ENCODE assay signal across 1 cellular context in the genomic region with DNA sequence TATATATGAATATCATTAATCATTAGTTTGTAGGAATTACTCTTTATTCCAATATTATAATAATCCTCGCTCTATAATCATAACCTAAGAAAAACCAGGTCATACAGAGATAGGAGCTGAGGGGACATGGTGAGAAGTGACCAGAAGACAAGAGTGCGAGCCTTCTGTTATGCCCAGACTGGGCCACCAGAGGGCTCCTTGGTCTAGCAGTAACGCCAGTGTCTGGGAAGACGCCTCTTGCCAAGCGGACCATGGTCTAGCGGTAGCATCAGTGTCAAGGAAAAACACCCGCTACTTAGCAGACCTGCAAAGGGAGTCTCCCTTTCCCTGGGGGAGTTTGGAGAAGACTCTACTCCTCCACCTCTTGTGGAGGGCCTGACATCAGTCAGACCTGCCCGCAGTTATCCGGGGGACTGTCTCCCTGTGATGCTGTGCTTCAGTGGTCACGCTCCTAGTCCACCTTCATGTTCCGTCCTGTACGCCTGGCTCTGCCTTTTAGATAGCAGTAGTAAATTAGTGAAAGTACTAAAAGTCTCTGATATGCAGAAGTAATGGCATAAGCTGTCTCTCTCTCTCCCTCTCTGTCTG.
TF ChIP-seq lines count a peak whose summit lies in the region.

No MANE protein-coding gene starts in this region.

TF ChIP-seq in SK-N-SH, 30 proteins besides CTCF, POLR2A, EP300 and RAD21:
- TF ChIP-seq SMC3 (IDR thresholded peaks at IDR 0.05; ENCODE audit: low read depth, low read length) = peak; percentile 53
